ENCODE assay signal across 21 cellular contexts in genomic region chr2:30351087-30351486, GRCh38.
"Had no signal": no experiment of that assay in that cellular context is flagged by ENCODE, and none has a peak within 500 bp of the region (broad histone marks: within the 10 kb centered on the region; RNA-seq: fewer than 3 reads in every experiment).

No MANE protein-coding gene starts in this region.

- H3K27me3 ChIP-seq: hepatocyte, tibial artery, vagina had no signal

- H3K27ac Mint-ChIP-seq: activated B cell treated with CpG ODN at 0.5 μM for 24 hours; activated naive CD4-positive, alpha-beta T cell treated with anti-CD3 and anti-CD28 coated beads, Interleukin-2, amount 50 U/mL, for 72 hours; activated T-cell treated with anti-CD3 and anti-CD28 coated beads, Interleukin-2, amount 50 U/mL, for 72 hours; natural killer cell; progenitor cell of endocrine pancreas; T-helper 2 cell treated with Interferon-gamma antibody and Interleukin-4, amounts not matched to agents 5 μg/mL and 100 μg/mL, for 36 hours had no signal

- H3K9me3 ChIP-seq: tibial artery, vagina had no signal

- H3K27ac ChIP-seq: epithelial cell of prostate, hepatocyte, tibial artery, vagina had no signal

- FAIRE-seq: keratinocyte had no signal

- H3K4me2 ChIP-seq: hepatocyte had no signal

- H3K36me3 Mint-ChIP-seq: activated naive CD4-positive, alpha-beta T cell treated with anti-CD3 and anti-CD28 coated beads, Interleukin-2, amount 50 U/mL, for 72 hours; natural killer cell had no signal

- H3K27me3 Mint-ChIP-seq: activated B cell treated with CpG ODN at 0.5 μM for 24 hours had no signal

- H3K79me2 ChIP-seq: hepatocyte had no signal

- H3K4me3 Mint-ChIP-seq: activated B cell treated with CpG ODN at 0.5 μM for 24 hours; activated T-cell treated with anti-CD3 and anti-CD28 coated beads, Interleukin-2, amount 50 U/mL, for 72 hours; natural killer cell; T-helper 2 cell treated with Interferon-gamma antibody and Interleukin-4, amounts not matched to agents 5 μg/mL and 100 μg/mL, for 36 hours had no signal

- H2AFZ ChIP-seq: hepatocyte had no signal

- H3K4me3 ChIP-seq: coronary artery, hepatocyte, tibial artery, vagina had no signal

- H3K9me3 Mint-ChIP-seq: activated B cell treated with CpG ODN at 0.5 μM for 24 hours; natural killer cell; T-helper 2 cell treated with Interferon-gamma antibody and Interleukin-4, amounts not matched to agents 5 μg/mL and 100 μg/mL, for 36 hours had no signal

- ATAC-seq: activated naive CD4-positive, alpha-beta T cell treated with anti-CD3 and anti-CD28 coated beads, Interleukin-2, amount 50 U/mL, for 72 hours; activated T-cell treated with anti-CD3 and anti-CD28 coated beads, Interleukin-2, amount 50 U/mL, for 72 hours; natural killer cell; sciatic nerve had no signal

- H3K36me3 ChIP-seq: tibial artery, vagina had no signal

- DNase-seq: activated B cell treated with CpG ODN at 0.5 μM for 24 hours; activated CD4-positive, alpha-beta T cell treated with anti-CD3 and anti-CD28 coated beads for 48 hours; activated CD8-positive, alpha-beta memory T cell treated with anti-CD3 and anti-CD28 coated beads, Interleukin-2, amount 50 U/mL, for 48 hours; activated gamma-delta T cell; activated T-cell treated with anti-CD3 and anti-CD28 coated beads, Interleukin-2, amount 50 U/mL, for 72 hours; amniotic stem cell; central memory CD4-positive, alpha-beta T cell; effector memory CD4-positive, alpha-beta T cell; natural killer cell; occipital lobe; stimulated activated CD4-positive, alpha-beta T cell treated with anti-CD3 and anti-CD28 coated beads, Interleukin-1b, Interleukin-23, amount 100 ng/mL, for 48 hours; tibial artery had no signal

- H3K4me1 ChIP-seq: vagina had no signal
